ENCODE assay signal across 16 cellular contexts in the genomic region with DNA sequence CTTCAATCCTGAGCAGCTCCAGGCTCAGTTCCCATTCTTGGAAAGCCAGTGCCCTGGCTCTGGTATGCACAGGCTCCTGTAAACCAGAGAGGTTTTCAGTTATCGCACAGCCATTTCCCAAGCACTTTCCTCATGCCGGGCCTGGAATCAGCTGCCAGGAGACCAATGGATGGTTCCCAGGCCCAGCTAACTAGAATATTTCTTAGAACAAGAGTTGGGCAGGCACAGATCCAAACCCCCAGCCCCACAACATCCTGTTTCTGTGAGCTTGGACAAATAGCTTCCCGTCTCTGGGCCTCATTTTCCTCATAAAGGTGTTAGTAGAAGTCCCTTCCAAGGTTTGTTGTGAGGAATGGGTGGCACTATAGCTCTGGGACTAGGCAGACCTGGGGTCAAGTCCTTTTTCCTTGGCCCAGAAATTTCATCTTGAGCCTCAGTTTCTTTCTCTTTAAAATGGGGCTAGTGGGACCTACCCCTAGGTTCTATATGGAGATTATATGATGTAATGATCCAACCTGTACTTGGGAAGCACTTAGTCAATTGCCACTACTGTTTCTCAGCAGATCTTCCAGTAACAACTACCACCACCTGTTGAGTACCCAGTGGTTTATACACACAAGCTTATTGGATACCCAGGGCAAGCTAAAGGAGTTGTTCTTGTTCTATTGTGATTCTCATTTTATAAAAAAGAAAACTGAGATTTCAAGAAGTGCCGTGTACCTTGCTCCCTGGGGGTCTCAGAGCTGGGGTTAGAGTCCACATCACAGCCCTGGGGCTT. TPM values are rescaled to one million over a fixed set of nuclear protein-coding genes. Genes with fewer than 3 reads are reported as not detected.
DNase-seq lines count a peak whose midpoint lies in the region; ATAC-seq and TF ChIP-seq lines count a peak whose summit lies in the region.
"Had no signal": no experiment of that assay in that cellular context is flagged by ENCODE, and none has a peak within 500 bp of the region (broad histone marks: within the 10 kb centered on the region; RNA-seq: fewer than 3 reads in every experiment).

No MANE protein-coding gene starts in this region.

- H3K4me3 ChIP-seq in Peyer's patch: no peak overlapping the region
- H3K4me3 ChIP-seq in OCI-LY7 (ENCODE audit: low read depth, low read length, poor library complexity, severe bottlenecking): no peak overlapping the region
- H3K4me3 ChIP-seq: left lung had no signal

- H3K36me3 ChIP-seq in Peyer's patch (peaks cover 0 to 67% (median 0%) of the 10 kb centered on the region in 3 donors), OCI-LY7 (ENCODE audit: insufficient read depth, low read length) (peaks cover 94% of the 10 kb centered on the region)

- intact Hi-C loops in OCI-LY7 (cut with micrococcal nuclease; ENCODE audit: unreplicated experiment): no loop called here

- TF ChIP-seq POLR2A in Peyer's patch (IDR thresholded peaks at IDR 0.05): no peak

- H3K4me3 Mint-ChIP-seq in activated naive CD4-positive, alpha-beta T cell treated with anti-CD3 and anti-CD28 coated beads, Interleukin-2, amount 10 ng/mL, durations not matched to agents 7 days and 5 days: peak overlapping the region; percentile 74
- no peak overlapping the region for H3K4me3 Mint-ChIP-seq in stimulated activated memory B cell treated with anti-CD40 and anti-IgM and Interleukin-4, amounts not matched to agents 10 μg/mL and 1 μg/mL and 100 μg/mL, for 72 hours
- H3K4me3 Mint-ChIP-seq: nephron had no signal

- DNase-seq in activated naive CD4-positive, alpha-beta T cell treated with anti-CD3 and anti-CD28 coated beads, Interleukin-2, amount 10 ng/mL, durations not matched to agents 7 days and 5 days: peak; percentile 15
- no peak for DNase-seq in activated naive CD4-positive, alpha-beta T cell (lab: John Stamatoyannopoulos, UW)
- DNase-seq in Peyer's patch: peak in 1 of 3 donors; percentile 37
- peak; percentile 32 for DNase-seq in dermis blood vessel endothelial cell
- no peak for DNase-seq in OCI-LY7 (ENCODE audit: low spot score)
- DNase-seq in activated CD4-positive, CD25-positive, alpha-beta regulatory T cell (lab: John Stamatoyannopoulos, UW): no peak
- DNase-seq: DMS79 treated with DMSO at 0.1 percent for 48 hours; GOT3; left lung; NCI-H1105; NK-92 treated with Interleukin-12 subunit alpha and Interleukin-12 subunit beta, amount 100 ng/mL, for 24 hours; retina; stimulated activated CD4-positive, alpha-beta T cell treated with anti-CD3 and anti-CD28 coated beads, Interleukin-4, amount 100 ng/mL, for 1 hour had no signal

- H3K27ac ChIP-seq in Peyer's patch (peak overlapping the region in 3 of 4 donors; percentile 60 to 93 (median 82)), OCI-LY7 (ENCODE audit: low read depth, low read length, poor library complexity, severe bottlenecking) (no peak overlapping the region)

- H3K4me1 ChIP-seq in Peyer's patch (peaks cover 0 to 26% (median 23%) of the 10 kb centered on the region in 4 donors), OCI-LY7 (ENCODE audit: insufficient read depth, low read length, poor library complexity, severe bottlenecking) (peaks cover 34% of the 10 kb centered on the region)

- CTCF ChIA-PET in activated naive CD4-positive, alpha-beta T cell treated with anti-CD3 and anti-CD28 coated beads, Interleukin-2, amount 10 ng/mL, durations not matched to agents 7 days and 5 days (lab: Charles Lee): interaction anchor here (0.7 to 1.3 kb wide), 4 partner anchors 9 to 101 kb away, joined by 3 to 4 read pairs (median 3); no protein-coding TSS in a partner anchor
- CTCF ChIA-PET in OCI-LY7 (lab: Charles Lee; ENCODE audit: unreplicated experiment): no interaction called here

- no peaks in the 10 kb centered on the region for H3K27me3 ChIP-seq in Peyer's patch
- H3K27me3 ChIP-seq: left lung had no signal

- no peaks in the 10 kb centered on the region for H3K9me3 Mint-ChIP-seq in activated naive CD4-positive, alpha-beta T cell treated with anti-CD3 and anti-CD28 coated beads, Interleukin-2, amount 10 ng/mL, durations not matched to agents 7 days and 5 days
- H3K9me3 Mint-ChIP-seq in stimulated activated memory B cell treated with anti-CD40 and anti-IgM and Interleukin-4, amounts not matched to agents 10 μg/mL and 1 μg/mL and 100 μg/mL, for 72 hours: no peaks in the 10 kb centered on the region
- H3K9me3 Mint-ChIP-seq: nephron had no signal

- H3K4me1 Mint-ChIP-seq in activated naive CD4-positive, alpha-beta T cell treated with anti-CD3 and anti-CD28 coated beads, Interleukin-2, amount 10 ng/mL, durations not matched to agents 7 days and 5 days: peaks cover 94% of the 10 kb centered on the region
- peaks cover 71% of the 10 kb centered on the region for H3K4me1 Mint-ChIP-seq in stimulated activated memory B cell treated with anti-CD40 and anti-IgM and Interleukin-4, amounts not matched to agents 10 μg/mL and 1 μg/mL and 100 μg/mL, for 72 hours

- H3K9me3 ChIP-seq in Peyer's patch (no peaks in the 10 kb centered on the region), OCI-LY7 (ENCODE audit: low read length) (no peaks in the 10 kb centered on the region)
- H3K9me3 ChIP-seq: left lung had no signal

- no peak overlapping the region for H2AFZ ChIP-seq in OCI-LY7 (ENCODE audit: low read length)

- peaks cover 3% of the 10 kb centered on the region for H3K27me3 Mint-ChIP-seq in activated naive CD4-positive, alpha-beta T cell treated with anti-CD3 and anti-CD28 coated beads, Interleukin-2, amount 10 ng/mL, durations not matched to agents 7 days and 5 days
- H3K27me3 Mint-ChIP-seq in stimulated activated memory B cell treated with anti-CD40 and anti-IgM and Interleukin-4, amounts not matched to agents 10 μg/mL and 1 μg/mL and 100 μg/mL, for 72 hours: no peaks in the 10 kb centered on the region

- no peaks in the 10 kb centered on the region for H3K9me2 ChIP-seq in OCI-LY7 (ENCODE audit: insufficient read depth, low read length)

- peak overlapping the region; percentile 95 for H3K27ac Mint-ChIP-seq in activated naive CD4-positive, alpha-beta T cell treated with anti-CD3 and anti-CD28 coated beads, Interleukin-2, amount 10 ng/mL, durations not matched to agents 7 days and 5 days
- peak overlapping the region; percentile 83 for H3K27ac Mint-ChIP-seq in stimulated activated memory B cell treated with anti-CD40 and anti-IgM and Interleukin-4, amounts not matched to agents 10 μg/mL and 1 μg/mL and 100 μg/mL, for 72 hours

- no peaks in the 10 kb centered on the region for H3K79me2 ChIP-seq in OCI-LY7 (ENCODE audit: insufficient read depth, low read depth, low read length)

- H4K20me1 ChIP-seq in OCI-LY7 (ENCODE audit: insufficient read depth, low read length): no peaks in the 10 kb centered on the region

- H3K36me3 Mint-ChIP-seq in activated naive CD4-positive, alpha-beta T cell treated with anti-CD3 and anti-CD28 coated beads, Interleukin-2, amount 10 ng/mL, durations not matched to agents 7 days and 5 days: peaks cover 75% of the 10 kb centered on the region
- peaks cover 57% of the 10 kb centered on the region for H3K36me3 Mint-ChIP-seq in stimulated activated memory B cell treated with anti-CD40 and anti-IgM and Interleukin-4, amounts not matched to agents 10 μg/mL and 1 μg/mL and 100 μg/mL, for 72 hours

- H3K4me2 ChIP-seq in OCI-LY7 (ENCODE audit: low read length): no peak overlapping the region

- TF ChIP-seq CTCF in Peyer's patch (IDR thresholded peaks at IDR 0.05) (no peak), OCI-LY7 (conservative IDR thresholded peaks at IDR 0.05; ENCODE audit: low read length) (no peak)

- ATAC-seq in stimulated activated memory B cell treated with anti-CD40 and anti-IgM and Interleukin-4, amounts not matched to agents 10 μg/mL and 1 μg/mL and 100 μg/mL, for 72 hours: no peak
- no peak for ATAC-seq in GM21360 (IDR thresholded peaks at IDR 0.05; ENCODE audit: unreplicated experiment)
- ATAC-seq: left lung had no signal

- no TSS peak for BruUV-seq in OCI-LY7 (replicated peaks; lab: Mats Ljungman, UMichigan)

- POLR2A ChIA-PET in OCI-LY7 (lab: Charles Lee): no interaction called here

RNA-seq across cellular contexts. Expression of a gene that starts 5.1 kb away (rescaled TPM):
- 10 to 100 TPM; 17.9 to 33.0 (median 29.6) TPM for total RNA-seq in Peyer's patch
- 7.5 and 13.2 TPM in 2 replicates for total RNA-seq in dermis blood vessel endothelial cell
- total RNA-seq in OCI-LY7 (2014; rRNA removed; shearing (Covaris generic)): 14.4 and 15.0 TPM in 2 replicates
- total RNA-seq in OCI-LY7 (2022): 35.0 and 36.6 TPM in 2 replicates

RNA-seq across cellular contexts. Expression of a gene that starts 40.7 kb away (rescaled TPM):
- total RNA-seq in Peyer's patch: 100 to 1,000 TPM; 123 to 244 (median 167) TPM
- 63.3 and 171 TPM in 2 replicates for total RNA-seq in dermis blood vessel endothelial cell
- total RNA-seq in OCI-LY7 (2014; rRNA removed; shearing (Covaris generic)): 194 and 200 TPM in 2 replicates
- 360 and 377 TPM in 2 replicates for total RNA-seq in OCI-LY7 (2022)

RNA-seq across cellular contexts. Expression of a gene that starts 48.8 kb away (rescaled TPM):
- total RNA-seq in Peyer's patch (10 to 100 TPM in 3 of 4 donors, 1 to 10 TPM in 1; 6.8 to 80.9 (median 22.9) TPM), dermis blood vessel endothelial cell (19.4 and 74.5 TPM in 2 replicates), OCI-LY7 (2022) (69.9 and 88.8 TPM in 2 replicates)
- total RNA-seq in OCI-LY7 (2014; rRNA removed; shearing (Covaris generic)): 10.9 and 15.5 TPM in 2 replicates

RNA-seq across cellular contexts. Expression of a gene that starts 59.1 kb away (rescaled TPM):
- 1 to 10 TPM in 3 of 4 donors, not detected in 1; 3.6 to 6.8 (median 3.8) TPM for total RNA-seq in Peyer's patch
- total RNA-seq in dermis blood vessel endothelial cell: 6.8 and 7.9 TPM in 2 replicates
- total RNA-seq in OCI-LY7 (2014; rRNA removed; shearing (Covaris generic)): 1.7 and 3.9 TPM in 2 replicates
- total RNA-seq in OCI-LY7 (2022): 3.4 and 5.2 TPM in 2 replicates

Comparison
In these comparisons a context has a peak if more than half of its experiments do, and no peak if none do; other contexts are left out.
1. DNase-seq: peak in activated naive CD4-positive, alpha-beta T cell treated with anti-CD3 and anti-CD28 coated beads, Interleukin-2, amount 10 ng/mL, durations not matched to agents 7 days and 5 days (single experiment) and dermis blood vessel endothelial cell (single experiment); none in activated naive CD4-positive, alpha-beta T cell (0 of 4), OCI-LY7 (single experiment) and activated CD4-positive, CD25-positive, alpha-beta regulatory T cell (0 of 4).